Comparison of ENCODE assay signal across 25 cellular contexts in the genomic region with DNA sequence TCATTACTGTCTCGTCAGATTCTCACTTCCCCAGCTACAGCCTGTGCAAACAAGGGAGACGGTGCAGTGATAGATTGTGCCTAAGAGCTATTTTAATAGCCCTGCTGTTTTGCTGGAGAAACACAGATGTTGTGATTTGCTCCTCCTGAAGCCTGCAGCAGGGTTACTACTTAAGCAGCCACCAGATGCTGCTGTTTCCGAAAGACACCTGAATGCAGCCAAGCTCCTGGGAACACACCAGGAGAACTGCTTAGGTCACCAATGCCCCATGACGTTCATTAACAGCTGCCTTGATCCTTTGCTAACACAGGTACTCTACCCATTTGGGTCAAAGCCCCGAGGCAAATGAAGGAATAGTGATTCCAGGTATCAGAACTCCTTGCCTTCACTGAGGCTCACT.
DNase-seq lines count a peak whose midpoint lies in the region; ATAC-seq, FAIRE-seq and TF ChIP-seq lines count a peak whose summit lies in the region.
"Had no signal": no experiment of that assay in that cellular context is flagged by ENCODE, and none has a peak within 500 bp of the region (broad histone marks: within the 10 kb centered on the region; RNA-seq: fewer than 3 reads in every experiment).

No MANE protein-coding gene starts in this region.

- no peaks in the 10 kb centered on the region for H3K36me3 ChIP-seq in brain microvascular endothelial cell (replicated peaks)
- H3K36me3 ChIP-seq: BE2C had no signal

- DNase-seq in Daoy (ENCODE audit: low read depth): peak; percentile 13
- no peak for DNase-seq in LNCaP clone FGC (ENCODE audit: low read depth)
- no peak for DNase-seq in brain microvascular endothelial cell
- peak; percentile 57 for DNase-seq in kidney tubule cell (ENCODE audit: low spot score)
- DNase-seq in H54 (ENCODE audit: insufficient read length, low spot score): no peak
- no peak for DNase-seq in ACHN
- no peak for DNase-seq in Right ventricle myocardium superior
- DNase-seq: activated B cell treated with CpG ODN at 0.5 μM for 24 hours; activated CD4-positive, alpha-beta memory T cell treated with anti-CD3 and anti-CD28 coated beads, Interleukin-2, amount 10 ng/mL, durations not matched to agents 7 days and 5 days; activated naive CD4-positive, alpha-beta T cell; BE2C; Calu3; HCEC 1CT; head of caudate nucleus; kidney; naive thymus-derived CD4-positive, alpha-beta T cell; NCI-H1436 treated with DMSO at 0.1 percent for 48 hours; NCI-H446 treated with DMSO at 0.1 percent for 48 hours; stimulated activated CD4-positive, alpha-beta T cell treated with anti-CD3 and anti-CD28 coated beads, Interleukin-1b, Interleukin-23, amount 100 ng/mL, for 48 hours; stimulated activated naive CD8-positive, alpha-beta T cell treated with anti-CD3 and anti-CD28 coated beads, Interleukin-15, Interleukin-2, amounts not matched to agents 100 U/mL and 50 U/mL, for 24 hours; T-helper 2 cell; trophoblast cell had no signal

- no peak for FAIRE-seq in H54 (lab: Jason Lieb, UNC)
- FAIRE-seq: GM12891, kidney had no signal

- TF ChIP-seq CTCF in LNCaP clone FGC (IDR thresholded peaks at IDR 0.05; ENCODE audit: control insufficient read depth, extremely low read depth, insufficient read depth) (peak; percentile 45), brain microvascular endothelial cell (IDR thresholded peaks at IDR 0.05; ENCODE audit: low read depth, low read length, missing control alignments) (peak; percentile 16)

- no peak for TF ChIP-seq POLR2A in H54 (IDR thresholded peaks at IDR 0.05; ENCODE audit: low read depth, low read length)

- no peaks in the 10 kb centered on the region for H3K27me3 ChIP-seq in brain microvascular endothelial cell (replicated peaks)
- H3K27me3 ChIP-seq: BE2C had no signal

- no peak overlapping the region for H3K27ac ChIP-seq in brain microvascular endothelial cell
- H3K27ac ChIP-seq: parathyroid adenoma had no signal

- H3K4me3 ChIP-seq in LNCaP clone FGC (ENCODE audit: low read depth, low read length): no peak overlapping the region
- no peak overlapping the region for H3K4me3 ChIP-seq in brain microvascular endothelial cell (ENCODE audit: low read depth, low read length)

- intact Hi-C loops in Right ventricle myocardium superior (cut with DNase I): no loop called here

- no peak for ATAC-seq in Right ventricle myocardium superior (ENCODE audit: poor library complexity)
- ATAC-seq: naive thymus-derived CD4-positive, alpha-beta T cell; Right ventricle myocardium inferior; stimulated activated naive CD8-positive, alpha-beta T cell treated with anti-CD3 and anti-CD28 coated beads, Interleukin-15, Interleukin-2, amounts not matched to agents 100 U/mL and 50 U/mL, for 24 hours had no signal

- in situ Hi-C loops in brain microvascular endothelial cell (cut with HindIII; ENCODE audit: low pct_ligation_motif_present, low sequenced_read_pairs) (no loop called here), ACHN (cut with HindIII; ENCODE audit: low pct_ligation_motif_present, low pct_unique_long_range_greater_than_20kb, low sequenced_read_pairs) (no loop called here)

Comparison
In these comparisons a context has a peak if more than half of its experiments do, and no peak if none do; other contexts are left out.
1. DNase-seq: peak in Daoy (single experiment) and kidney tubule cell (single experiment); none in LNCaP clone FGC (single experiment), brain microvascular endothelial cell (single experiment), H54 (single experiment), ACHN (single experiment) and Right ventricle myocardium superior (single experiment).